ENCODE assay signal across 30 cellular contexts in genomic region chr9:107586493-107586892, GRCh38.
A peak's percentile ranks its signal among the peaks of the same experiment; 100 is the strongest.
DNase-seq lines count a peak whose midpoint lies in the region; ATAC-seq and TF ChIP-seq lines count a peak whose summit lies in the region.
"Had no signal": no experiment of that assay in that cellular context is flagged by ENCODE, and none has a peak within 500 bp of the region (broad histone marks: within the 10 kb centered on the region; RNA-seq: fewer than 3 reads in every experiment).

No MANE protein-coding gene starts in this region.

- H3K4me3 ChIP-seq in MG63: no peak overlapping the region
- no peak overlapping the region for H3K4me3 ChIP-seq in epithelial cell of esophagus (ENCODE audit: low read length)
- no peak overlapping the region for H3K4me3 ChIP-seq in gastrocnemius medialis

- DNase-seq in G401 (ENCODE audit: low spot score) (peak; percentile 25), MG63 (peak; percentile 23), epithelial cell of esophagus (ENCODE audit: low read depth) (peak; percentile 7), gastrocnemius medialis (no peak), DMS153 treated with DMSO at 0.1 percent for 48 hours (lab: John Stamatoyannopoulos, UW; ENCODE audit: unreplicated experiment) (no peak), foreskin melanocyte (no peak)
- no peak for DNase-seq in naive thymus-derived CD8-positive, alpha-beta T cell
- DNase-seq: activated CD4-positive, alpha-beta T cell treated with anti-CD3 and anti-CD28 coated beads for 36 hours; activated CD8-positive, alpha-beta T cell treated with anti-CD3 and anti-CD28 coated beads, Interleukin-2, amount 10 ng/mL, durations not matched to agents 7 days and 5 days; amniotic stem cell; C1 segment of cervical spinal cord; effector CD8-positive, alpha-beta T cell; glutamatergic neuron; HFFc6; islet precursor cell; naive thymus-derived CD4-positive, alpha-beta T cell; NCI-H1092; NCI-H1930; NCI-H526 treated with DMSO at 0.1 percent for 48 hours; sigmoid colon had no signal

- H3K4me1 Mint-ChIP-seq in naive thymus-derived CD8-positive, alpha-beta T cell: peaks cover 0 to 2% (median 0%) of the 10 kb centered on the region in 4 donors
- H3K4me1 Mint-ChIP-seq: activated CD4-positive, alpha-beta T cell treated with anti-CD3 and anti-CD28 coated beads for 36 hours; activated naive CD4-positive, alpha-beta T cell treated with anti-CD3 and anti-CD28 coated beads, Interleukin-2, amount 50 U/mL, for 24 hours; brain; mesothelial cell of epicardium; stimulated activated effector memory CD8-positive, alpha-beta T cell treated with anti-CD3 and anti-CD28 coated beads, Interleukin-12 subunit alpha, Interleukin-12 subunit beta, amount 100 ng/mL, for 72 hours had no signal

- POLR2A ChIA-PET in naive thymus-derived CD8-positive, alpha-beta T cell (lab: Charles Lee): no interaction called here

- intact Hi-C loops in gastrocnemius medialis (cut with DNase I; ENCODE audit: low total_unique reads): no loop called here

- H3K4me3 Mint-ChIP-seq in naive thymus-derived CD8-positive, alpha-beta T cell: no peak overlapping the region
- H3K4me3 Mint-ChIP-seq: activated CD4-positive, alpha-beta T cell treated with anti-CD3 and anti-CD28 coated beads for 36 hours; activated CD8-positive, alpha-beta T cell treated with anti-CD3 and anti-CD28 coated beads, Interleukin-2, amount 10 ng/mL, durations not matched to agents 7 days and 5 days; activated naive CD4-positive, alpha-beta T cell treated with anti-CD3 and anti-CD28 coated beads, Interleukin-2, amount 50 U/mL, for 24 hours; brain; HFFc6; mesothelial cell of epicardium; naive thymus-derived CD4-positive, alpha-beta T cell; stimulated activated effector memory CD8-positive, alpha-beta T cell treated with anti-CD3 and anti-CD28 coated beads, Interleukin-12 subunit alpha, Interleukin-12 subunit beta, amount 100 ng/mL, for 72 hours; T-helper 2 cell treated with Interferon-gamma antibody and Interleukin-4, amounts not matched to agents 5 μg/mL and 100 μg/mL, for 36 hours had no signal

- no peak for TF ChIP-seq CTCF in epithelial cell of esophagus (IDR thresholded peaks at IDR 0.05; ENCODE audit: insufficient read depth, low read depth, low read length, missing control alignments)
- TF ChIP-seq CTCF in gastrocnemius medialis (IDR thresholded peaks at IDR 0.05 in 4 of 5, conservative IDR thresholded peaks at IDR 0.05 in 1 of 5): no peak

- H3K9me3 ChIP-seq in MG63 (no peaks in the 10 kb centered on the region), gastrocnemius medialis (no peaks in the 10 kb centered on the region)
- H3K9me3 ChIP-seq: sigmoid colon had no signal

- H3K36me3 Mint-ChIP-seq in naive thymus-derived CD8-positive, alpha-beta T cell: no peaks in the 10 kb centered on the region
- H3K36me3 Mint-ChIP-seq: activated naive CD4-positive, alpha-beta T cell treated with anti-CD3 and anti-CD28 coated beads, Interleukin-2, amount 50 U/mL, for 24 hours; brain; mesothelial cell of epicardium; naive thymus-derived CD4-positive, alpha-beta T cell; stimulated activated effector memory CD8-positive, alpha-beta T cell treated with anti-CD3 and anti-CD28 coated beads, Interleukin-12 subunit alpha, Interleukin-12 subunit beta, amount 100 ng/mL, for 72 hours had no signal

- no peaks in the 10 kb centered on the region for H3K4me1 ChIP-seq in gastrocnemius medialis
- H3K4me1 ChIP-seq: sigmoid colon had no signal

- no peaks in the 10 kb centered on the region for H3K9me3 Mint-ChIP-seq in naive thymus-derived CD8-positive, alpha-beta T cell
- H3K9me3 Mint-ChIP-seq: activated naive CD4-positive, alpha-beta T cell treated with anti-CD3 and anti-CD28 coated beads, Interleukin-2, amount 50 U/mL, for 24 hours; activated T-helper 2 cell treated with anti-CD3 and anti-CD28 coated beads, Interferon-gamma antibody, Interleukin-2, Interleukin-4, amounts not matched to agents 10 μg/mL and 5 μg/mL and 100 μg/mL, durations not matched to agents 14 hours and 24 hours and 36 hours; brain; HFFc6; mesothelial cell of epicardium; T-helper 2 cell treated with Interferon-gamma antibody and Interleukin-4, amounts not matched to agents 5 μg/mL and 100 μg/mL, for 36 hours had no signal

- TF ChIP-seq POLR2A in gastrocnemius medialis (IDR thresholded peaks at IDR 0.05): no peak

- peaks cover 0 to 36% (median 5%) of the 10 kb centered on the region in 5 donors for H3K27me3 Mint-ChIP-seq in naive thymus-derived CD8-positive, alpha-beta T cell

- H3K27ac ChIP-seq in gastrocnemius medialis: peak overlapping the region; percentile 61 to 69 (median 68)
- H3K27ac ChIP-seq: epithelial cell of prostate had no signal

- H3K27me3 ChIP-seq in MG63 (no peaks in the 10 kb centered on the region), gastrocnemius medialis (no peaks in the 10 kb centered on the region)
- H3K27me3 ChIP-seq: sigmoid colon had no signal

- no peak overlapping the region for H3K27ac Mint-ChIP-seq in naive thymus-derived CD8-positive, alpha-beta T cell
- H3K27ac Mint-ChIP-seq: activated CD4-positive, alpha-beta T cell treated with anti-CD3 and anti-CD28 coated beads for 36 hours; activated CD8-positive, alpha-beta T cell treated with anti-CD3 and anti-CD28 coated beads, Interleukin-2, amount 10 ng/mL, durations not matched to agents 7 days and 5 days; activated naive CD4-positive, alpha-beta T cell treated with anti-CD3 and anti-CD28 coated beads, Interleukin-2, amount 50 U/mL, for 24 hours; activated T-helper 2 cell treated with anti-CD3 and anti-CD28 coated beads, Interferon-gamma antibody, Interleukin-2, Interleukin-4, amounts not matched to agents 10 μg/mL and 5 μg/mL and 100 μg/mL, durations not matched to agents 14 hours and 24 hours and 36 hours; brain; HFFc6; mesothelial cell of epicardium; naive thymus-derived CD4-positive, alpha-beta T cell; progenitor cell of endocrine pancreas; stimulated activated effector memory CD8-positive, alpha-beta T cell treated with anti-CD3 and anti-CD28 coated beads, Interleukin-12 subunit alpha, Interleukin-12 subunit beta, amount 100 ng/mL, for 72 hours; T-helper 2 cell treated with Interferon-gamma antibody and Interleukin-4, amounts not matched to agents 5 μg/mL and 100 μg/mL, for 36 hours had no signal

- ATAC-seq in gastrocnemius medialis: no peak
- no peak for ATAC-seq in naive thymus-derived CD8-positive, alpha-beta T cell
- no peak for ATAC-seq in GM21576 (IDR thresholded peaks at IDR 0.05; ENCODE audit: unreplicated experiment)
- ATAC-seq: activated CD4-positive, alpha-beta T cell treated with anti-CD3 and anti-CD28 coated beads for 36 hours; activated CD8-positive, alpha-beta T cell treated with anti-CD3 and anti-CD28 coated beads, Interleukin-2, amount 10 ng/mL, durations not matched to agents 7 days and 5 days; Panc1; stimulated activated effector memory CD8-positive, alpha-beta T cell treated with anti-CD3 and anti-CD28 coated beads, Interleukin-12 subunit alpha, Interleukin-12 subunit beta, amount 100 ng/mL, for 72 hours had no signal

- H3K36me3 ChIP-seq in MG63 (no peaks in the 10 kb centered on the region), gastrocnemius medialis (no peaks in the 10 kb centered on the region)
- H3K36me3 ChIP-seq: sigmoid colon had no signal

- in situ Hi-C loops in G401 (cut with HindIII; ENCODE audit: low sequenced_read_pairs) (no loop called here), gastrocnemius medialis (cut with MboI; ENCODE audit: low sequenced_read_pairs in 4 of 4) (no loop called here)

Comparison
In these comparisons a context has a peak if more than half of its experiments do, and no peak if none do; other contexts are left out.
1. DNase-seq: peak in G401 (single experiment), MG63 (single experiment) and epithelial cell of esophagus (single experiment); none in gastrocnemius medialis (0 of 2), DMS153 treated with DMSO at 0.1 percent for 48 hours (single experiment), naive thymus-derived CD8-positive, alpha-beta T cell (0 of 10) and foreskin melanocyte (single experiment).